8 cellular contexts compared by ENCODE assay signal in genomic region chr19:46015961-46016425, GRCh38. TPM values are rescaled to one million over a fixed set of nuclear protein-coding genes. Genes with fewer than 3 reads are reported as not detected.
DNase-seq lines count a peak whose midpoint lies in the region; ATAC-seq and TF ChIP-seq lines count a peak whose summit lies in the region.

No MANE protein-coding gene starts in this region.

- H3K9ac ChIP-seq in GM23248 = no peak overlapping the region

- WGBS in GM23248 (ENCODE audit: low coverage in 1 of 2, low lambda C conversion rate in 2 of 2, missing lambda C conversion rate in 2 of 2), 2 experiments = 4 to 8% methylated on average over 20 to 47 of the region's 54 CpGs
- 4 to 5% methylated on average over 54 of the region's 54 CpGs for WGBS in ectodermal cell, 2 experiments

- H3K27ac ChIP-seq in GM23248 (no peak overlapping the region), ectodermal cell (ENCODE audit: insufficient read depth, low read depth, low read length, poor library complexity, severe bottlenecking) (no peak overlapping the region), muscle layer of duodenum (ENCODE audit: low read length) (no peak overlapping the region), upper lobe of right lung (no peak overlapping the region)

- DNase-seq in GM23248 = peak; percentile 30
- DNase-seq in upper lobe of right lung = no peak
- DNase-seq in OCI-M1 (lab: John Stamatoyannopoulos, UW) = no peak

- H4K20me1 ChIP-seq in GM23248 (ENCODE audit: insufficient read depth) = no peaks in the 10 kb centered on the region

- peak overlapping the region; percentile 64 for H2AFZ ChIP-seq in GM23248

- H3K4me2 ChIP-seq in GM23248 (ENCODE audit: unreplicated experiment) = peak overlapping the region; percentile 95

- H3K9me3 ChIP-seq in GM23248 (ENCODE audit: low read depth) (no peaks in the 10 kb centered on the region), ectodermal cell (ENCODE audit: control insufficient read depth, low read length) (no peaks in the 10 kb centered on the region), muscle layer of duodenum (ENCODE audit: control insufficient read depth in 1 of 2, low read length in 2 of 2) (no peaks in the 10 kb centered on the region), upper lobe of right lung (no peaks in the 10 kb centered on the region)

- H3K36me3 ChIP-seq in GM23248 (ENCODE audit: low read depth) = no peaks in the 10 kb centered on the region
- H3K36me3 ChIP-seq in ectodermal cell (ENCODE audit: control insufficient read depth, insufficient read depth, low read length) = no peaks in the 10 kb centered on the region
- peaks cover 0 to 8% of the 10 kb centered on the region in 2 donors for H3K36me3 ChIP-seq in muscle layer of duodenum (ENCODE audit: control insufficient read depth in 1 of 2, insufficient read depth in 2 of 2, low read length in 2 of 2)
- no peaks in the 10 kb centered on the region for H3K36me3 ChIP-seq in upper lobe of right lung

- no peaks in the 10 kb centered on the region for H3F3A ChIP-seq in GM23248 (ENCODE audit: insufficient read depth)

- H3K27me3 ChIP-seq in GM23248 (replicated peaks; ENCODE audit: insufficient read depth) = peaks cover 12% of the 10 kb centered on the region; the same call in 1 of the 2 replicates
- H3K27me3 ChIP-seq in ectodermal cell (ENCODE audit: control insufficient read depth, insufficient read depth, low read length, poor library complexity, severe bottlenecking) = peaks cover 37% of the 10 kb centered on the region
- H3K27me3 ChIP-seq in muscle layer of duodenum (ENCODE audit: low read depth, low read length) = peaks cover 13% of the 10 kb centered on the region
- peaks cover 15% of the 10 kb centered on the region for H3K27me3 ChIP-seq in upper lobe of right lung

- in situ Hi-C loops in GM23248 (cut with MboI) = no loop called here

- TF ChIP-seq CTCF in WI38 (IDR thresholded peaks at IDR 0.05; ENCODE audit: low read depth, low read length) (no peak), upper lobe of right lung (IDR thresholded peaks at IDR 0.05) (no peak)

- H3K4me3 ChIP-seq in GM23248 = peak overlapping the region; percentile 72
- peak overlapping the region; percentile 58; the same call in 1 of the 2 replicates for H3K4me3 ChIP-seq in WI38 (ENCODE audit: low read depth, low read length)
- H3K4me3 ChIP-seq in ectodermal cell (ENCODE audit: insufficient read depth, low read depth, low read length) = peak overlapping the region; percentile 32
- peak overlapping the region; percentile 77 to 79 for H3K4me3 ChIP-seq in muscle layer of duodenum (ENCODE audit: low read depth in 1 of 2, low read length in 2 of 2)
- H3K4me3 ChIP-seq in upper lobe of right lung = peak overlapping the region; percentile 71

- H3K79me2 ChIP-seq in GM23248 (ENCODE audit: insufficient read depth) = no peaks in the 10 kb centered on the region

- ATAC-seq in upper lobe of right lung (peak; percentile 1), GM21360 (IDR thresholded peaks at IDR 0.05; ENCODE audit: unreplicated experiment) (no peak), GM18868 (IDR thresholded peaks at IDR 0.05; ENCODE audit: unreplicated experiment) (no peak)

- H3K9me2 ChIP-seq in GM23248 (ENCODE audit: insufficient read depth) = no peaks in the 10 kb centered on the region

- intact Hi-C loops in upper lobe of right lung (cut with DNase I) = no loop called here

- H3K4me1 ChIP-seq in GM23248 (ENCODE audit: insufficient read depth) (no peaks in the 10 kb centered on the region), ectodermal cell (ENCODE audit: control insufficient read depth, insufficient read depth, low read length) (peaks cover 5% of the 10 kb centered on the region), muscle layer of duodenum (ENCODE audit: control insufficient read depth in 1 of 2, insufficient read depth in 2 of 2, low read length in 2 of 2) (peaks cover 0 to 22% of the 10 kb centered on the region in 2 donors), upper lobe of right lung (peaks cover 4% of the 10 kb centered on the region)

RNA-seq across cellular contexts. Expression of gene PGLYRP1, which starts 6.9 kb away (rescaled TPM):
- not detected in 2 replicates for total RNA-seq in GM23248 (2014; rRNA removed; shearing (Covaris generic))
- polyA plus RNA-seq in GM23248 (2016; fragmentation: Nextera tagmentation; extraction: Ambion mirVana) = not detected in 2 replicates
- polyA plus RNA-seq in ectodermal cell (2013, experiment 1 of 4) = not detected
- polyA plus RNA-seq in ectodermal cell (2013, experiment 2 of 4) = not detected
- not detected for polyA plus RNA-seq in ectodermal cell (2013, experiment 3 of 4)
- polyA plus RNA-seq in ectodermal cell (2013, experiment 4 of 4) = not detected
- 0.58 TPM for total RNA-seq in upper lobe of right lung

RNA-seq across cellular contexts. Expression of gene CCDC61, which starts 20.7 kb away (rescaled TPM):
- 6.9 and 9.0 TPM in 2 replicates for total RNA-seq in GM23248 (2014; rRNA removed; shearing (Covaris generic))
- polyA plus RNA-seq in GM23248 (2016; fragmentation: Nextera tagmentation; extraction: Ambion mirVana) = 1.6 and 2.6 TPM in 2 replicates
- 6.7 TPM for polyA plus RNA-seq in ectodermal cell (2013, experiment 1 of 4)
- polyA plus RNA-seq in ectodermal cell (2013, experiment 2 of 4) = 7.2 TPM
- polyA plus RNA-seq in ectodermal cell (2013, experiment 3 of 4) = 9.3 TPM
- 6.9 TPM for polyA plus RNA-seq in ectodermal cell (2013, experiment 4 of 4)
- total RNA-seq in upper lobe of right lung = 15.4 TPM

RNA-seq across cellular contexts. Expression of gene IGFL4, which starts 24.8 kb away (rescaled TPM):
- not detected in 2 replicates for total RNA-seq in GM23248 (2014; rRNA removed; shearing (Covaris generic))
- not detected in 2 replicates for polyA plus RNA-seq in GM23248 (2016; fragmentation: Nextera tagmentation; extraction: Ambion mirVana)
- 1.2 TPM for polyA plus RNA-seq in ectodermal cell (2013, experiment 1 of 4)
- polyA plus RNA-seq in ectodermal cell (2013, experiment 2 of 4) = 0.34 TPM
- 0.53 TPM for polyA plus RNA-seq in ectodermal cell (2013, experiment 3 of 4)
- 0.73 TPM for polyA plus RNA-seq in ectodermal cell (2013, experiment 4 of 4)
- not detected for total RNA-seq in upper lobe of right lung

RNA-seq across cellular contexts. Expression of gene NOVA2, which starts 42.3 kb away (rescaled TPM):
- total RNA-seq in GM23248 (2014; rRNA removed; shearing (Covaris generic)) = not detected in 2 replicates
- polyA plus RNA-seq in GM23248 (2016; fragmentation: Nextera tagmentation; extraction: Ambion mirVana) = not detected in 2 replicates
- 15.9 TPM for polyA plus RNA-seq in ectodermal cell (2013, experiment 1 of 4)
- 18.4 TPM for polyA plus RNA-seq in ectodermal cell (2013, experiment 2 of 4)
- 14.4 TPM for polyA plus RNA-seq in ectodermal cell (2013, experiment 3 of 4)
- polyA plus RNA-seq in ectodermal cell (2013, experiment 4 of 4) = 15.8 TPM
- total RNA-seq in upper lobe of right lung = 21.2 TPM
